8 cellular contexts compared by ENCODE assay signal in genomic region chr7:111089822-111090426, GRCh38. TPM values are rescaled to one million over a fixed set of nuclear protein-coding genes. Genes with fewer than 3 reads are reported as not detected.
A peak's percentile ranks its signal among the peaks of the same experiment; 100 is the strongest.
DNase-seq lines count a peak whose midpoint lies in the region; ATAC-seq, FAIRE-seq and TF ChIP-seq lines count a peak whose summit lies in the region.

No MANE protein-coding gene starts in this region.

- DNase-seq in cardiac muscle cell (ENCODE audit: low read depth in 1 of 2, low spot score in 1 of 2) (peak; percentile 58 to 72), Right ventricle myocardium inferior (ENCODE audit: missing footprints) (no peak), NCI-H345 treated with DMSO at 0.1 percent for 48 hours (lab: John Stamatoyannopoulos, UW; ENCODE audit: unreplicated experiment) (peak; percentile 36), astrocyte (ENCODE audit: low read depth) (no peak), iPS-NIHi11 (ENCODE audit: low spot score) (peak; percentile 47), upper lobe of right lung (no peak)

- H3K27ac Mint-ChIP-seq in astrocyte (ENCODE audit: unreplicated experiment) = no peak overlapping the region

- TF ChIP-seq CTCF in cardiac muscle cell (IDR thresholded peaks at IDR 0.05; ENCODE audit: low read depth, low read length) (peak; percentile 75), astrocyte (IDR thresholded peaks at IDR 0.05; ENCODE audit: insufficient read depth, low read depth, low read length) (peak; percentile 76), upper lobe of right lung (IDR thresholded peaks at IDR 0.05) (peak; percentile 81)

- H3K27ac ChIP-seq in cardiac muscle cell (no peak overlapping the region), astrocyte (ENCODE audit: low read depth, low read length) (no peak overlapping the region), upper lobe of right lung (no peak overlapping the region)

- H3K4me1 ChIP-seq in cardiac muscle cell (ENCODE audit: low read depth) (peaks cover 4% of the 10 kb centered on the region), astrocyte (ENCODE audit: insufficient read depth, low read length) (peaks cover 3% of the 10 kb centered on the region), upper lobe of right lung (no peaks in the 10 kb centered on the region)

- H3K9me3 Mint-ChIP-seq in astrocyte (ENCODE audit: unreplicated experiment) = no peaks in the 10 kb centered on the region

- no peak for FAIRE-seq in astrocyte (lab: Jason Lieb, UNC)

- H3K27me3 ChIP-seq in cardiac muscle cell = no peaks in the 10 kb centered on the region
- H3K27me3 ChIP-seq in astrocyte (ENCODE audit: insufficient read depth, low read length) = no peaks in the 10 kb centered on the region
- no peaks in the 10 kb centered on the region for H3K27me3 ChIP-seq in upper lobe of right lung

- H4K20me1 ChIP-seq in astrocyte (ENCODE audit: insufficient read depth, low read length) = no peaks in the 10 kb centered on the region

- H3K4me2 ChIP-seq in astrocyte (ENCODE audit: low read length) = no peak overlapping the region

- H3K36me3 ChIP-seq in cardiac muscle cell (no peaks in the 10 kb centered on the region), astrocyte (ENCODE audit: insufficient read depth, low read length) (no peaks in the 10 kb centered on the region), upper lobe of right lung (no peaks in the 10 kb centered on the region)

- H3K9me3 ChIP-seq in cardiac muscle cell (ENCODE audit: low read depth) = no peaks in the 10 kb centered on the region
- no peaks in the 10 kb centered on the region for H3K9me3 ChIP-seq in astrocyte (ENCODE audit: insufficient read depth, low read depth, low read length)
- H3K9me3 ChIP-seq in upper lobe of right lung = no peaks in the 10 kb centered on the region

- no peaks in the 10 kb centered on the region for H3K79me2 ChIP-seq in astrocyte (ENCODE audit: insufficient read depth, low read length)

- intact Hi-C loops in Right ventricle myocardium inferior (cut with DNase I) (loop anchor here (2.0 to 10.0 kb wide), 3 partner anchors 397 to 645 kb away; no protein-coding TSS in a partner anchor), upper lobe of right lung (cut with DNase I) (no loop called here)

- H3K27me3 Mint-ChIP-seq in astrocyte (ENCODE audit: low read depth, unreplicated experiment) = no peaks in the 10 kb centered on the region

- H3K4me1 Mint-ChIP-seq in astrocyte (ENCODE audit: low read depth, unreplicated experiment) = peaks cover 38% of the 10 kb centered on the region

- H3K9ac ChIP-seq in astrocyte (ENCODE audit: low read length) = no peak overlapping the region

- ATAC-seq in Right ventricle myocardium inferior (no peak), HG02973 (IDR thresholded peaks at IDR 0.05; ENCODE audit: unreplicated experiment) (peak; percentile 47), upper lobe of right lung (peak; percentile 76), HG03378 (IDR thresholded peaks at IDR 0.05; ENCODE audit: unreplicated experiment) (no peak)

- H2AFZ ChIP-seq in astrocyte (ENCODE audit: low read depth, low read length) = no peak overlapping the region

- H3K4me3 ChIP-seq in cardiac muscle cell = no peak overlapping the region
- no peak overlapping the region for H3K4me3 ChIP-seq in astrocyte (ENCODE audit: insufficient read depth, low read depth, low read length)
- no peak overlapping the region for H3K4me3 ChIP-seq in upper lobe of right lung

- no peaks in the 10 kb centered on the region for H3K36me3 Mint-ChIP-seq in astrocyte (ENCODE audit: low read depth, unreplicated experiment)

- H3K4me3 Mint-ChIP-seq in astrocyte (ENCODE audit: unreplicated experiment) = no peak overlapping the region

RNA-seq across cellular contexts. Expression of gene LRRN3, which starts 1.0 kb away (rescaled TPM):
- total RNA-seq in cardiac muscle cell (43.7 and 45.8 TPM in 2 replicates), Right ventricle myocardium inferior (12.4 TPM), astrocyte (1.8 and 2.2 TPM in 2 replicates), upper lobe of right lung (8.9 TPM)
- 84.6 and 86.4 TPM in 2 replicates for polyA plus RNA-seq in cardiac muscle cell

Comparison
In these comparisons a context has a peak if more than half of its experiments do, and no peak if none do; other contexts are left out.
1. DNase-seq: peak in cardiac muscle cell (2 of 2), NCI-H345 treated with DMSO at 0.1 percent for 48 hours (single experiment) and iPS-NIHi11 (single experiment); none in Right ventricle myocardium inferior (single experiment), astrocyte (single experiment) and upper lobe of right lung (single experiment).
2. ATAC-seq: peak in HG02973 (single experiment) and upper lobe of right lung (single experiment); none in Right ventricle myocardium inferior (single experiment) and HG03378 (single experiment).
3. Peak in every context shown above with its lines, with median percentiles within 50 percentile points of each other: CTCF ChIP-seq.